Comparison of ENCODE assay signal across 8 cellular contexts in the genomic region with DNA sequence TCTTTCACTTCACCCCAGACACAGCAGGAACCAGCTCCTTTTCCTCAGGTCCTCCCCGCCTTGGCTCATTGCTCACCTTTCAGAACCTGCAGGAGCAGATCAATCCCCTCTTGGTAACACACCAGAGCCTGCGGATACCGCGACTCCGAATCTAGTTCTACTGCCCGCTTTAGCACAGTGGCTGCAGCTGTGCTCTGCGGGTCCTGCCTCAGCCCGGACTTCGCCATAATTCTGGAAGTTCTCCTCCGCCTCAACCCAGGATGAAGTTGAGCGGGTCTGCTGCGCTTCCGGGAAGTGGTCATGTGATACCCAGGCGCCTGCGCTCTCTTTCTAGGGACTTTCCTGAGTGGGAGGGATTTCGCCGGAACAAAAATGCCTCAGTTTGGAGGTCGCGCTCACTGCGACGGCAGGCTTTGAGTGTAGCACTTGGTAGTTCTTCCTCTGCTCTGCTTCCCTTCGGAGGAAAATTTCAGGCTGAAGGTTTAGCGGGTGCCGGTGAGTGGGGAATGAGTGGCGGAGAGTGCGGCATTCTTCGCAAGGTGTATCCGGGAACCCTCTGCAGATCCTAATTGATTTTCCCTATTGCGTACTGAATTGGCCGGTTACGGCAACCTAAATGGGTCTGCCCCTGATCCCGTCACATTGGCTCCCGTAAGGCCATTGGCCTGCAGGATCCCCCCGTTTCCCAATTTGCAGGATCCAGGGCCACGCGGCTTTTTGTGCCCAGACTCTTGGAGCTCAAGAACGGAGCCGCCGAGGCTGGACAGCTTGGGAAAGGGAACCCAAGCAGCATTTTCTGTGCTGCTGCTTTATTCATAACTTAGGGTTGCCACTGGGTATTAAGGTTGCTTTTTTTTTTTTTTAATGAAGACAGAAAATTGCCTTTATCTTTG. TPM values are rescaled to one million over a fixed set of nuclear protein-coding genes. Genes with fewer than 3 reads are reported as not detected.
DNase-seq lines count a peak whose midpoint lies in the region; ATAC-seq and TF ChIP-seq lines count a peak whose summit lies in the region.

A gene (minus strand): TSS at position 304 of the 893 bp plus-strand sequence. CDS start 77 bp downstream, at position 227.
A gene (plus strand): TSS at position 430 of the 893 bp plus-strand sequence. CDS start 5,020 bp downstream, outside the sequence.

- H3K4me1 Mint-ChIP-seq in activated B cell treated with CpG ODN at 0.5 μM for 24 hours, result peaks cover 63% of the 10 kb centered on the region
- peaks cover 54 to 75% of the 10 kb centered on the region in 2 donors for H3K4me1 Mint-ChIP-seq in immature natural killer cell

- peak; percentile 95 for DNase-seq in AG08395 (ENCODE audit: low spot score)
- peak; percentile 96 for DNase-seq in NCI-H345 (lab: John Stamatoyannopoulos, UW)
- peak; percentile 83 for DNase-seq in activated B cell treated with CpG ODN at 0.5 μM for 24 hours
- peak in 60 of 61 donors; percentile 66 to 97 (median 91) for DNase-seq in caudate nucleus (lab: John Stamatoyannopoulos, UW)
- DNase-seq in immature natural killer cell, result peak; percentile 89 to 90 (median 89)
- peak; percentile 90 for DNase-seq in smooth muscle cell of the brain vasculature (ENCODE audit: low read depth, low spot score)

- H3K4me3 Mint-ChIP-seq in activated B cell treated with CpG ODN at 0.5 μM for 24 hours, result peak within 1 kb of the TSS; percentile 99
- H3K4me3 Mint-ChIP-seq in immature natural killer cell, result peak within 1 kb of the TSS; percentile 98 to 100 (median 99)

- H3K27ac Mint-ChIP-seq in activated B cell treated with CpG ODN at 0.5 μM for 24 hours (peak within 1 kb of the TSS; percentile 95), immature natural killer cell (peak within 1 kb of the TSS; percentile 96 to 99 (median 98))

- peak within 1 kb of the TSS; percentile 86 for H3K27ac ChIP-seq in caudate nucleus (ENCODE audit: low read depth, low read length)

- TF ChIP-seq CTCF in activated B cell treated with CpG ODN at 0.5 μM for 24 hours (IDR thresholded peaks at IDR 0.05), result no peak

- no peaks in the 10 kb centered on the region for H3K9me3 Mint-ChIP-seq in activated B cell treated with CpG ODN at 0.5 μM for 24 hours
- no peaks in the 10 kb centered on the region for H3K9me3 Mint-ChIP-seq in immature natural killer cell

- H3K36me3 Mint-ChIP-seq in activated B cell treated with CpG ODN at 0.5 μM for 24 hours (ENCODE audit: low read depth) (peaks cover 31% of the 10 kb centered on the region), immature natural killer cell (no peaks in the 10 kb centered on the region)

- CTCF ChIA-PET in activated B cell treated with CpG ODN at 0.5 μM for 24 hours (lab: Charles Lee), result interaction anchor here (0.9 to 2.3 kb wide), 5 partner anchors 24 to 532 kb away, joined by 3 to 7 read pairs (median 4); a partner anchor contains a TSS

- peak; percentile 93 for TF ChIP-seq POLR2A in GM18951 (IDR thresholded peaks at IDR 0.05; ENCODE audit: extremely low read depth, insufficient read depth, insufficient read length)

- ATAC-seq in HG03196 (IDR thresholded peaks at IDR 0.05; ENCODE audit: unreplicated experiment) (peak; percentile 94), activated B cell treated with CpG ODN at 0.5 μM for 24 hours (ENCODE audit: low read depth) (peak; percentile 94)

- POLR2A ChIA-PET in activated B cell treated with CpG ODN at 0.5 μM for 24 hours (lab: Charles Lee), result interaction anchor here (0.7 to 4.0 kb wide), 10 partner anchors 8 to 618 kb away, joined by 3 to 46 read pairs (median 5); a partner anchor contains a TSS

- in situ Hi-C loops in GM18951 (cut with MboI; ENCODE audit: low sequenced_read_pairs, unreplicated experiment), result loop anchor here (25.0 kb wide), 1 partner anchor 306 kb away; a partner anchor contains a TSS

- H3K27me3 Mint-ChIP-seq in activated B cell treated with CpG ODN at 0.5 μM for 24 hours (no peaks in the 10 kb centered on the region), immature natural killer cell (ENCODE audit: low read depth in 3 of 3) (peaks cover 6 to 7% (median 7%) of the 10 kb centered on the region in 3 donors)

- intact Hi-C loops in activated B cell treated with CpG ODN at 0.5 μM for 24 hours (cut with micrococcal nuclease), result loop anchor here (1.0 to 5.0 kb wide), 7 partner anchors 26 to 1821 kb away; a partner anchor contains a TSS

RNA-seq across cellular contexts. Expression of the first gene that starts in this region (rescaled TPM):
- total RNA-seq in activated B cell treated with CpG ODN at 0.5 μM for 24 hours, result 54.1 and 59.8 TPM in 2 replicates
- 10 to 100 TPM; 29.5 to 53.3 (median 30.4) TPM for polyA plus RNA-seq in immature natural killer cell

RNA-seq across cellular contexts. Expression of the second gene that starts in this region (rescaled TPM):
- total RNA-seq in activated B cell treated with CpG ODN at 0.5 μM for 24 hours, result 18.6 and 21.4 TPM in 2 replicates
- 10 to 100 TPM; 18.0 to 20.5 (median 18.3) TPM for polyA plus RNA-seq in immature natural killer cell

Comparison
In these comparisons a context has a peak if more than half of its experiments do, and no peak if none do; other contexts are left out.
1. Peak in every context shown above with its lines: DNase-seq, ATAC-seq and H3K27ac ChIP-seq.